Comparison of ENCODE assay signal across 10 cellular contexts in the genomic region with DNA sequence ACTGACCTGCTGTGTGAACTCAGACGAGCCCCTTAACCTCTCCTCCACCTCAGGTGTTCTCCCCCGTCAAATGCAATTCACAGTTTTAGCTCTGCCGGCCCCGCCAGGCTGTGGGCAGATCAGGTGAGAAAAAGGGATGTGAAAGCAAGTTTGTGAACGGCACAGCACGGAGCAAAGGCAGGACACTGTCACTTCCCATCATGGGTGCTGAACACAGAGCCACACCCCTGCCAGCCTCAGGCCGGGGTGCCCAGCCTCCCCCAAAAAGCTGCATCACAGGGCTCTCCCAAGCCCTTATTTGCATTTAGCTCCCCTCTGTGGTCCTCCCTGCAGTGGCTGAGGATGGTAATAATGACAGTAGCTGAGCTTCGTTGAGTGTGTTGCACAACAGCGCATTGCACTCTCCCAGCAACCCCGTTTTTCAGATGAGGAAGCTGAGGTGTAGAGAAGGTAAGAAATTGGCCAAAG.
DNase-seq lines count a peak whose midpoint lies in the region; ATAC-seq and TF ChIP-seq lines count a peak whose summit lies in the region.
"Had no signal": no experiment of that assay in that cellular context is flagged by ENCODE, and none has a peak within 500 bp of the region (broad histone marks: within the 10 kb centered on the region; RNA-seq: fewer than 3 reads in every experiment).

No MANE protein-coding gene starts in this region.

- WGBS in adrenal gland, 4 donors, result 59 to 77% (median 67%) methylated on average over 3 to 10 of the region's 10 CpGs

- DNase-seq in NOMO-1 treated with dmso at 0.1 percent for 144 hours (lab: John Stamatoyannopoulos, UW; ENCODE audit: unreplicated experiment), result peak; percentile 80
- DNase-seq in naive thymus-derived CD4-positive, alpha-beta T cell, result no peak
- no peak for DNase-seq in NCI-H2107 treated with DMSO at 0.1 percent for 48 hours (lab: John Stamatoyannopoulos, UW; ENCODE audit: unreplicated experiment)
- DNase-seq in activated CD8-positive, alpha-beta memory T cell treated with anti-CD3 and anti-CD28 coated beads, Interleukin-2, amount 50 U/mL, for 4 hours, result no peak
- DNase-seq in adrenal gland, result no peak
- DNase-seq in NCI-H446 (lab: John Stamatoyannopoulos, UW), result no peak
- DNase-seq: stimulated activated CD4-positive, alpha-beta T cell treated with anti-CD3 and anti-CD28 coated beads, Interleukin-4, amount 100 ng/mL, for 1 hour had no signal

- POLR2A ChIA-PET in naive thymus-derived CD4-positive, alpha-beta T cell (lab: Charles Lee), result interaction anchor here (0.6 to 1.9 kb wide), 7 partner anchors 11 to 1118 kb away, joined by 3 to 13 read pairs (median 4); a partner anchor contains a TSS

- peaks cover 29 to 48% of the 10 kb centered on the region in 2 donors for H3K4me1 ChIP-seq in naive thymus-derived CD4-positive, alpha-beta T cell (ENCODE audit: control insufficient read depth in 2 of 2, insufficient read depth in 2 of 2, low read length in 2 of 2)
- H3K4me1 ChIP-seq in adrenal gland (replicated peaks in 1 of 2), result no peaks in the 10 kb centered on the region

- peaks cover 0 to 4% (median 0%) of the 10 kb centered on the region in 11 donors for H3K9me3 Mint-ChIP-seq in naive thymus-derived CD4-positive, alpha-beta T cell

- CTCF ChIA-PET in naive thymus-derived CD4-positive, alpha-beta T cell (lab: Charles Lee), result interaction anchor here (1.0 kb wide), 1 partner anchor 88 kb away, joined by 5 read pairs; no protein-coding TSS in a partner anchor

- peaks cover 0 to 29% (median 0%) of the 10 kb centered on the region in 5 donors for H3K27me3 Mint-ChIP-seq in naive thymus-derived CD4-positive, alpha-beta T cell

- no peaks in the 10 kb centered on the region for H3K27me3 ChIP-seq in naive thymus-derived CD4-positive, alpha-beta T cell (ENCODE audit: control insufficient read depth in 2 of 2, insufficient read depth in 2 of 2, low read length in 2 of 2)
- H3K27me3 ChIP-seq in adrenal gland, result no peaks in the 10 kb centered on the region
- H3K27me3 ChIP-seq: heart right ventricle had no signal

- H3K27ac ChIP-seq in naive thymus-derived CD4-positive, alpha-beta T cell (ENCODE audit: low read depth, low read length), result no peak overlapping the region
- no peak overlapping the region for H3K27ac ChIP-seq in adrenal gland

- no peak for TF ChIP-seq CTCF in adrenal gland (IDR thresholded peaks at IDR 0.05)

- peak overlapping the region in 5 of 9 donors; percentile 3 to 73 (median 47) for H3K27ac Mint-ChIP-seq in naive thymus-derived CD4-positive, alpha-beta T cell

- H3K4me3 Mint-ChIP-seq in naive thymus-derived CD4-positive, alpha-beta T cell, result peak overlapping the region in 9 of 10 donors; percentile 25 to 68 (median 53)

- H3K36me3 ChIP-seq in naive thymus-derived CD4-positive, alpha-beta T cell (ENCODE audit: control insufficient read depth in 2 of 3, insufficient read depth in 3 of 3, low read length in 3 of 3), result no peaks in the 10 kb centered on the region
- no peaks in the 10 kb centered on the region for H3K36me3 ChIP-seq in adrenal gland (replicated peaks in 1 of 2)
- H3K36me3 ChIP-seq: heart right ventricle had no signal

- ATAC-seq in GM18870 (IDR thresholded peaks at IDR 0.05; ENCODE audit: unreplicated experiment), result peak; percentile 81
- peak; percentile 83 for ATAC-seq in HG02678 (IDR thresholded peaks at IDR 0.05; ENCODE audit: unreplicated experiment)
- ATAC-seq in naive thymus-derived CD4-positive, alpha-beta T cell, result peak; percentile 91

- intact Hi-C loops in naive thymus-derived CD4-positive, alpha-beta T cell (cut with micrococcal nuclease), result no loop called here
- intact Hi-C loops in adrenal gland (cut with DNase I), result no loop called here

- peaks cover 37 to 66% (median 55%) of the 10 kb centered on the region in 7 donors for H3K4me1 Mint-ChIP-seq in naive thymus-derived CD4-positive, alpha-beta T cell

- no peak for TF ChIP-seq POLR2A in adrenal gland (IDR thresholded peaks at IDR 0.05)

- no peak overlapping the region for H3K4me3 ChIP-seq in naive thymus-derived CD4-positive, alpha-beta T cell (ENCODE audit: low read length)
- no peak overlapping the region for H3K4me3 ChIP-seq in adrenal gland

- H3K36me3 Mint-ChIP-seq in naive thymus-derived CD4-positive, alpha-beta T cell, result peaks cover 0 to 5% (median 0%) of the 10 kb centered on the region in 5 donors

- H3K9me3 ChIP-seq in naive thymus-derived CD4-positive, alpha-beta T cell (ENCODE audit: control insufficient read depth in 2 of 3, low read length in 3 of 3), result no peaks in the 10 kb centered on the region
- no peaks in the 10 kb centered on the region for H3K9me3 ChIP-seq in adrenal gland (replicated peaks in 1 of 3)
- H3K9me3 ChIP-seq: heart right ventricle had no signal
